Comparison of ENCODE assay signal across 8 cellular contexts in genomic region chr10:17607603-17608332, GRCh38. TPM values are rescaled to one million over a fixed set of nuclear protein-coding genes. Genes with fewer than 3 reads are reported as not detected.
DNase-seq lines count a peak whose midpoint lies in the region; ATAC-seq and TF ChIP-seq lines count a peak whose summit lies in the region.

No MANE protein-coding gene starts in this region.

- TF ChIP-seq CTCF in breast epithelium (IDR thresholded peaks at IDR 0.05) (peak; percentile 42 to 79 (median 78)), tibial artery (IDR thresholded peaks at IDR 0.05) (peak; percentile 90 to 93)

- H3K9me3 ChIP-seq in breast epithelium = no peaks in the 10 kb centered on the region
- H3K9me3 ChIP-seq in tibial artery = no peaks in the 10 kb centered on the region

- H3K4me3 ChIP-seq in breast epithelium (no peak overlapping the region), tibial artery (no peak overlapping the region)

- peak; percentile 9 for DNase-seq in CMK (ENCODE audit: low read depth)
- peak; percentile 49 for DNase-seq in NCI-H446 treated with DMSO at 0.1 percent for 48 hours (lab: John Stamatoyannopoulos, UW)
- no peak for DNase-seq in breast epithelium (ENCODE audit: low spot score in 2 of 2)
- peak; percentile 52 for DNase-seq in kidney glomerular epithelial cell (lab: John Stamatoyannopoulos, UW)
- DNase-seq in tibial artery = no peak
- no peak for DNase-seq in stimulated activated CD4-positive, alpha-beta T cell treated with anti-CD3 and anti-CD28 coated beads, Interleukin-2, amount 100 ng/mL, for 24 hours

- TF ChIP-seq POLR2A in breast epithelium (IDR thresholded peaks at IDR 0.05) = no peak

- H3K27me3 ChIP-seq in breast epithelium = no peaks in the 10 kb centered on the region
- no peaks in the 10 kb centered on the region for H3K27me3 ChIP-seq in tibial artery

- intact Hi-C loops in breast epithelium (cut with DNase I; ENCODE audit: low total_unique reads) (no loop called here), tibial artery (cut with DNase I; ENCODE audit: low total_unique reads) (loop anchor here (2.0 to 5.0 kb wide), 2 partner anchors 135 to 495 kb away; no protein-coding TSS in a partner anchor)

- no peak overlapping the region for H3K27ac ChIP-seq in breast epithelium
- H3K27ac ChIP-seq in tibial artery = peak overlapping the region in 1 of 2 donors; percentile 29

- H3K4me1 ChIP-seq in breast epithelium = no peaks in the 10 kb centered on the region
- peaks cover 0 to 29% (median 0%) of the 10 kb centered on the region in 4 donors for H3K4me1 ChIP-seq in tibial artery

- ATAC-seq in GM18499 (IDR thresholded peaks at IDR 0.05; ENCODE audit: insufficient read depth, unreplicated experiment) = peak; percentile 51
- ATAC-seq in HG03025 (IDR thresholded peaks at IDR 0.05; ENCODE audit: low FRiP score, unreplicated experiment) = peak; percentile 55

- H3K36me3 ChIP-seq in breast epithelium (no peaks in the 10 kb centered on the region), tibial artery (peaks cover 3 to 8% (median 3%) of the 10 kb centered on the region in 3 donors)

RNA-seq across cellular contexts. Expression of gene HACD1, which starts 9.4 kb away (rescaled TPM):
- total RNA-seq in breast epithelium = 10 to 100 TPM; 13.1 to 60.3 (median 13.2) TPM

RNA-seq across cellular contexts. Expression of gene STAM, which starts 36.2 kb away (rescaled TPM):
- 10 to 100 TPM; 19.0 to 25.2 (median 22.7) TPM for total RNA-seq in breast epithelium

Comparison
In these comparisons a context has a peak if more than half of its experiments do, and no peak if none do; other contexts are left out.
1. DNase-seq: peak in CMK (single experiment), NCI-H446 treated with DMSO at 0.1 percent for 48 hours (single experiment) and kidney glomerular epithelial cell (single experiment); none in breast epithelium (0 of 2), tibial artery (0 of 2) and stimulated activated CD4-positive, alpha-beta T cell treated with anti-CD3 and anti-CD28 coated beads, Interleukin-2, amount 100 ng/mL, for 24 hours (0 of 2).